Comparison of ENCODE assay signal across 35 cellular contexts in genomic region chr21:19870682-19871081, GRCh38.
"Had no signal": no experiment of that assay in that cellular context is flagged by ENCODE, and none has a peak within 500 bp of the region (broad histone marks: within the 10 kb centered on the region; RNA-seq: fewer than 3 reads in every experiment).

No MANE protein-coding gene starts in this region.

- FAIRE-seq: bronchial epithelial cell, TTC549 had no signal

- ATAC-seq: activated CD8-positive, alpha-beta T cell treated with anti-CD3 and anti-CD28 coated beads for 36 hours; activated naive CD8-positive, alpha-beta T cell treated with anti-CD3 and anti-CD28 coated beads, Interleukin-2, amount 50 U/mL, for 24 hours had no signal

- H3K4me3 Mint-ChIP-seq: activated B cell treated with CpG ODN at 0.5 μM for 24 hours; activated CD4-positive, alpha-beta memory T cell treated with anti-CD3 and anti-CD28 coated beads for 36 hours; activated CD4-positive, alpha-beta T cell treated with anti-CD3 and anti-CD28 coated beads, Interleukin-2, amount 10 ng/mL, durations not matched to agents 24 days and 14 days; activated CD8-positive, alpha-beta T cell treated with anti-CD3 and anti-CD28 coated beads for 36 hours; activated naive CD4-positive, alpha-beta T cell treated with anti-CD3 and anti-CD28 coated beads, Interleukin-2, amount 10 ng/mL, durations not matched to agents 7 days and 5 days; activated naive CD4-positive, alpha-beta T cell treated with anti-CD3 and anti-CD28 coated beads, Interleukin-2, amount 50 U/mL, for 24 hours; activated naive CD8-positive, alpha-beta T cell; activated naive CD8-positive, alpha-beta T cell treated with anti-CD3 and anti-CD28 coated beads, Interleukin-2, amount 10 ng/mL, durations not matched to agents 7 days and 5 days; activated naive CD8-positive, alpha-beta T cell treated with anti-CD3 and anti-CD28 coated beads, Interleukin-2, amount 50 U/mL, for 24 hours; activated T-cell treated with anti-CD3 and anti-CD28 coated beads, Interleukin-2, amount 50 U/mL, for 24 hours; brain; central memory CD8-positive, alpha-beta T cell; T-helper 2 cell treated with Interferon-gamma antibody and Interleukin-4, amounts not matched to agents 5 μg/mL and 100 μg/mL, for 36 hours had no signal

- H3K9me3 Mint-ChIP-seq: activated CD4-positive, alpha-beta T cell treated with anti-CD3 and anti-CD28 coated beads, Interleukin-2, amount 10 ng/mL, durations not matched to agents 24 days and 14 days; brain; central memory CD8-positive, alpha-beta T cell had no signal

- H3K4me1 ChIP-seq: ascending aorta, colonic mucosa had no signal

- DNase-seq: activated B cell treated with CpG ODN at 0.5 μM for 24 hours; activated CD4-positive, alpha-beta memory T cell treated with anti-CD3 and anti-CD28 coated beads for 36 hours; activated CD4-positive, alpha-beta T cell treated with anti-CD3 and anti-CD28 coated beads for 4 hours; activated CD4-positive, alpha-beta T cell treated with anti-CD3 and anti-CD28 coated beads, Interleukin-2, amount 10 ng/mL, durations not matched to agents 24 days and 14 days; activated CD4-positive, alpha-beta T cell treated with anti-CD3 and anti-CD28 coated beads, Interleukin-2, amount 50 U/mL, for 1 hour; activated CD4-positive, alpha-beta T cell treated with anti-CD3 and anti-CD28 coated beads, Interleukin-2, amount 50 U/mL, for 4 hours; activated CD4-positive, CD25-positive, alpha-beta regulatory T cell treated with anti-CD3 and anti-CD28 coated beads, Interleukin-2, amount 50 U/mL, for 72 hours; activated CD8-positive, alpha-beta memory T cell treated with anti-CD3 and anti-CD28 coated beads, Interleukin-2, amount 50 U/mL, for 48 hours; activated CD8-positive, alpha-beta T cell treated with anti-CD3 and anti-CD28 coated beads for 36 hours; activated effector memory CD4-positive, alpha-beta T cell treated with Interleukin-2 at 50 U/mL for 16 hours; activated gamma-delta T cell; activated naive CD4-positive, alpha-beta T cell treated with anti-CD3 and anti-CD28 coated beads, Interleukin-2, amount 10 ng/mL, durations not matched to agents 7 days and 5 days; activated naive CD4-positive, alpha-beta T cell treated with Interleukin-2 at 50 U/mL for 16 hours; activated naive CD8-positive, alpha-beta T cell treated with anti-CD3 and anti-CD28 coated beads, Interleukin-2, amount 10 ng/mL, durations not matched to agents 7 days and 5 days; activated naive CD8-positive, alpha-beta T cell treated with anti-CD3 and anti-CD28 coated beads, Interleukin-2, amount 50 U/mL, for 24 hours; activated T-cell treated with anti-CD3 and anti-CD28 coated beads, Interleukin-2, amount 50 U/mL, for 24 hours; activated T-cell treated with anti-CD3 and anti-CD28 coated beads, Interleukin-2, amount 50 U/mL, for 48 hours; amygdala; anterior cingulate cortex; caudate nucleus; cerebellar nuclear complex; colonic mucosa; T-helper 2 cell; T-helper 9 cell had no signal

- H3K27ac Mint-ChIP-seq: activated B cell treated with CpG ODN at 0.5 μM for 24 hours; activated CD4-positive, alpha-beta memory T cell treated with anti-CD3 and anti-CD28 coated beads for 36 hours; activated CD4-positive, alpha-beta T cell treated with anti-CD3 and anti-CD28 coated beads, Interleukin-2, amount 10 ng/mL, durations not matched to agents 24 days and 14 days; activated CD8-positive, alpha-beta T cell treated with anti-CD3 and anti-CD28 coated beads for 36 hours; activated naive CD4-positive, alpha-beta T cell treated with anti-CD3 and anti-CD28 coated beads, Interleukin-2, amount 10 ng/mL, durations not matched to agents 7 days and 5 days; activated naive CD4-positive, alpha-beta T cell treated with anti-CD3 and anti-CD28 coated beads, Interleukin-2, amount 50 U/mL, for 24 hours; activated naive CD8-positive, alpha-beta T cell; activated naive CD8-positive, alpha-beta T cell treated with anti-CD3 and anti-CD28 coated beads, Interleukin-2, amount 10 ng/mL, durations not matched to agents 7 days and 5 days; activated naive CD8-positive, alpha-beta T cell treated with anti-CD3 and anti-CD28 coated beads, Interleukin-2, amount 50 U/mL, for 24 hours; activated T-cell treated with anti-CD3 and anti-CD28 coated beads, Interleukin-2, amount 50 U/mL, for 24 hours; activated T-helper 2 cell treated with anti-CD3 and anti-CD28 coated beads, Interferon-gamma antibody, Interleukin-2, Interleukin-4, amounts not matched to agents 10 μg/mL and 5 μg/mL and 100 μg/mL, durations not matched to agents 14 hours and 24 hours and 36 hours; brain; T-helper 2 cell treated with Interferon-gamma antibody and Interleukin-4, amounts not matched to agents 5 μg/mL and 100 μg/mL, for 36 hours had no signal

- H3K27ac ChIP-seq: ascending aorta, cardiac muscle cell, colonic mucosa, VCaP had no signal

- H3K27me3 Mint-ChIP-seq: activated B cell treated with CpG ODN at 0.5 μM for 24 hours; activated CD4-positive, alpha-beta memory T cell treated with anti-CD3 and anti-CD28 coated beads for 36 hours; activated CD4-positive, alpha-beta T cell treated with anti-CD3 and anti-CD28 coated beads, Interleukin-2, amount 10 ng/mL, durations not matched to agents 24 days and 14 days; activated CD8-positive, alpha-beta T cell treated with anti-CD3 and anti-CD28 coated beads for 36 hours; activated naive CD4-positive, alpha-beta T cell treated with anti-CD3 and anti-CD28 coated beads, Interleukin-2, amount 10 ng/mL, durations not matched to agents 7 days and 5 days; activated naive CD4-positive, alpha-beta T cell treated with anti-CD3 and anti-CD28 coated beads, Interleukin-2, amount 50 U/mL, for 24 hours; activated naive CD8-positive, alpha-beta T cell; activated naive CD8-positive, alpha-beta T cell treated with anti-CD3 and anti-CD28 coated beads, Interleukin-2, amount 10 ng/mL, durations not matched to agents 7 days and 5 days; activated naive CD8-positive, alpha-beta T cell treated with anti-CD3 and anti-CD28 coated beads, Interleukin-2, amount 50 U/mL, for 24 hours; activated T-cell treated with anti-CD3 and anti-CD28 coated beads, Interleukin-2, amount 50 U/mL, for 24 hours; central memory CD8-positive, alpha-beta T cell had no signal

- H3K9me3 ChIP-seq: ascending aorta, colonic mucosa had no signal

- H3K27me3 ChIP-seq: ascending aorta, cardiac muscle cell, colonic mucosa had no signal

- H3K4me3 ChIP-seq: ascending aorta, cardiac muscle cell, colonic mucosa had no signal

- H3K4me1 Mint-ChIP-seq: activated B cell treated with CpG ODN at 0.5 μM for 24 hours; activated CD4-positive, alpha-beta T cell treated with anti-CD3 and anti-CD28 coated beads, Interleukin-2, amount 10 ng/mL, durations not matched to agents 24 days and 14 days; activated naive CD4-positive, alpha-beta T cell treated with anti-CD3 and anti-CD28 coated beads, Interleukin-2, amount 10 ng/mL, durations not matched to agents 7 days and 5 days; activated naive CD4-positive, alpha-beta T cell treated with anti-CD3 and anti-CD28 coated beads, Interleukin-2, amount 50 U/mL, for 24 hours; activated naive CD8-positive, alpha-beta T cell treated with anti-CD3 and anti-CD28 coated beads, Interleukin-2, amount 10 ng/mL, durations not matched to agents 7 days and 5 days; activated naive CD8-positive, alpha-beta T cell treated with anti-CD3 and anti-CD28 coated beads, Interleukin-2, amount 50 U/mL, for 24 hours; brain; central memory CD8-positive, alpha-beta T cell had no signal

- H3K36me3 Mint-ChIP-seq: activated CD4-positive, alpha-beta memory T cell treated with anti-CD3 and anti-CD28 coated beads for 36 hours; activated naive CD4-positive, alpha-beta T cell treated with anti-CD3 and anti-CD28 coated beads, Interleukin-2, amount 10 ng/mL, durations not matched to agents 7 days and 5 days; activated naive CD4-positive, alpha-beta T cell treated with anti-CD3 and anti-CD28 coated beads, Interleukin-2, amount 50 U/mL, for 24 hours; activated naive CD8-positive, alpha-beta T cell; activated naive CD8-positive, alpha-beta T cell treated with anti-CD3 and anti-CD28 coated beads, Interleukin-2, amount 10 ng/mL, durations not matched to agents 7 days and 5 days; brain had no signal

- H3K36me3 ChIP-seq: ascending aorta, cardiac muscle cell, colonic mucosa had no signal
